In the genomic region with DNA sequence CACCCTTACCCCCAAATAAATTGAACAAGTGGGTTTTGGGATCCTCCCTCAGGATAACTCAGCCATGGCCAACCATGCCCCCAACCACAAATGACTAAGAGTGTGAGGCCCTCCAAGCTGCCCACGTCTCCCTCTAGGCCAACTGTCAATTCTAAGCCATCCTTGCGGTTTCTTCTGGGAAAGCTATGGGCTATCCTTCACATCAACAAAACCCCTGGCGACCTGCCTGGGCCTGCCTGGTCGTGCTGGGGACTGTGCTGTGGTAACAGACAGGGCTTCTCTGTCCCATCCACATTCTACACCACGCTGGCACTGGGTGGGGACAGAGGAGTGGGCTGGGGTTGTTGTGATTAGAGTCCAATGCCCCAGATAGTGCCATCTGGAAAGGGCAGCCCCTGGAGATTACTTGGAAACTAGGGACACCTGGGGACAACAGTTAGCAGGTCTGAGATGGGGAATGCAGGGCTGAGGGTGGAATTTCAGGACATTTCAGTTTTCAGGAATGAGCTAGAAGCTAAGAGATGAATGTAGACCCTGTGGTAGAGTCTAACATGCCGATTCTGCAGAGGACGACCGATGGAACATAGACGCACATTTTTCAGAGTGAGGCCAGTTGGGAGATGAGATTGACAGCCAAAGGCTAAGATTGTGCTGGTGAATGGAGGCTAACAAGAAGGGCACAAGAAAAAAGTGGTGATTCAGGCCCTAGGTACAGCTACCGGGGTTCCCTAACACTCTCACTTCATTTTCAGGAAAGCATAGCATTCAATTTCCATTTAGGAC, we compare ENCODE assay signal across 13 cellular contexts.
A peak's percentile ranks its signal among the peaks of the same experiment; 100 is the strongest.
DNase-seq lines count a peak whose midpoint lies in the region; ATAC-seq, FAIRE-seq and TF ChIP-seq lines count a peak whose summit lies in the region.
"Had no signal": no experiment of that assay in that cellular context is flagged by ENCODE, and none has a peak within 500 bp of the region (broad histone marks: within the 10 kb centered on the region; RNA-seq: fewer than 3 reads in every experiment).

No MANE protein-coding gene starts in this region.

- dilution Hi-C loops in keratinocyte (cut with MboI; ENCODE audit: extremely low pct_ligation_motif_present, low sequenced_read_pairs): no loop called here

- DNase-seq in DMS53 (lab: John Stamatoyannopoulos, UW) (peak; percentile 77), DMS53 treated with DMSO at 0.1 percent for 48 hours (lab: John Stamatoyannopoulos, UW; ENCODE audit: unreplicated experiment) (no peak), PC-3 (peak; percentile 69), keratinocyte (ENCODE audit: low read depth, low spot score) (no peak), upper lobe of left lung (peak in 1 of 2 donors; percentile 14), Karpas-422 (no peak), NOMO-1 (lab: John Stamatoyannopoulos, UW; ENCODE audit: unreplicated experiment in 2 of 2) (no peak)
- DNase-seq: 8988T, erythroblast, left ventricle myocardium inferior, MG63, SIG-M5 had no signal

- H3F3A ChIP-seq in PC-3 (ENCODE audit: low read length, unreplicated experiment): no peaks in the 10 kb centered on the region

- H3K9me3 ChIP-seq in PC-3 (ENCODE audit: low read length) (no peaks in the 10 kb centered on the region), keratinocyte (ENCODE audit: control insufficient read depth, low read depth, low read length) (no peaks in the 10 kb centered on the region), upper lobe of left lung (no peaks in the 10 kb centered on the region), Karpas-422 (ENCODE audit: low read length) (no peaks in the 10 kb centered on the region)
- H3K9me3 ChIP-seq: left ventricle myocardium inferior, MG63 had no signal

- H3K36me3 ChIP-seq in PC-3 (ENCODE audit: low read depth, low read length) (no peaks in the 10 kb centered on the region), keratinocyte (ENCODE audit: control insufficient read depth in 2 of 2, extremely low read depth in 1 of 2, insufficient read depth in 2 of 2, low read length in 2 of 2) (no peaks in the 10 kb centered on the region), upper lobe of left lung (no peaks in the 10 kb centered on the region), Karpas-422 (ENCODE audit: insufficient read depth, low read length) (no peaks in the 10 kb centered on the region)
- H3K36me3 ChIP-seq: left ventricle myocardium inferior, MG63 had no signal

- no peak overlapping the region for H3K4me3 ChIP-seq in PC-3 (ENCODE audit: low read length)
- H3K4me3 ChIP-seq in keratinocyte (ENCODE audit: control insufficient read depth in 2 of 3, extremely low read depth in 1 of 3, insufficient read depth in 2 of 3, low read depth in 1 of 3, low read length in 3 of 3): no peak overlapping the region
- H3K4me3 ChIP-seq in upper lobe of left lung: no peak overlapping the region
- no peak overlapping the region for H3K4me3 ChIP-seq in Karpas-422 (ENCODE audit: low read length)
- H3K4me3 ChIP-seq: left ventricle myocardium inferior, MG63 had no signal

- peak overlapping the region; percentile 78 for H3K27ac ChIP-seq in PC-3 (ENCODE audit: low read length)
- peak overlapping the region; percentile 47 for H3K27ac ChIP-seq in keratinocyte (ENCODE audit: control insufficient read depth, insufficient read depth, low read length)
- H3K27ac ChIP-seq in upper lobe of left lung: peak overlapping the region in 3 of 4 donors; percentile 36 to 79 (median 63)
- H3K27ac ChIP-seq in Karpas-422 (ENCODE audit: low read length): no peak overlapping the region
- H3K27ac ChIP-seq: left ventricle myocardium inferior had no signal

- H3K4me2 ChIP-seq in PC-3 (ENCODE audit: low read length) (peak overlapping the region; percentile 32; the same call in 1 of the 2 replicates), keratinocyte (ENCODE audit: control insufficient read depth, extremely low read depth, insufficient read depth, low read depth, low read length) (peak overlapping the region; percentile 47), Karpas-422 (ENCODE audit: low read depth, low read length, poor library complexity, severe bottlenecking) (no peak overlapping the region)

- H3K9me1 ChIP-seq in keratinocyte (ENCODE audit: control insufficient read depth, extremely low read depth, insufficient read depth, low read length): no peaks in the 10 kb centered on the region

- POLR2A ChIA-PET in PC-3 (lab: Charles Lee; ENCODE audit: unreplicated experiment): no interaction called here

- no peak for FAIRE-seq in keratinocyte (lab: Jason Lieb, UNC)

- no TSS peak for BruUV-seq in PC-3 (replicated peaks; lab: Mats Ljungman, UMichigan)

- CTCF ChIA-PET in PC-3 (lab: Charles Lee): no interaction called here

- WGBS in upper lobe of left lung, 2 donors: 78 to 81% methylated on average over 10 of the region's 10 CpGs

- no peaks in the 10 kb centered on the region for H4K20me1 ChIP-seq in PC-3 (ENCODE audit: low read length)
- no peaks in the 10 kb centered on the region for H4K20me1 ChIP-seq in keratinocyte (ENCODE audit: control insufficient read depth, extremely low read depth, insufficient read depth, low read length)
- H4K20me1 ChIP-seq in Karpas-422 (ENCODE audit: insufficient read depth, low read depth, low read length): no peaks in the 10 kb centered on the region

- no peak for TF ChIP-seq POLR2A in upper lobe of left lung (IDR thresholded peaks at IDR 0.05)

- H3K9ac ChIP-seq in PC-3 (ENCODE audit: low read length) (no peak overlapping the region), keratinocyte (ENCODE audit: control insufficient read depth, extremely low read depth, insufficient read depth, low read length) (no peak overlapping the region), Karpas-422 (ENCODE audit: low read length) (no peak overlapping the region)

- ATAC-seq in PC-3 (no peak; the same call in 1 of the 2 replicates), upper lobe of left lung (ENCODE audit: low FRiP score in 2 of 2) (peak in 1 of 2 donors; percentile 3), HG03378 (IDR thresholded peaks at IDR 0.05; ENCODE audit: unreplicated experiment) (no peak)

- H3K9me2 ChIP-seq in PC-3 (replicated peaks; ENCODE audit: low read length) (no peaks in the 10 kb centered on the region), Karpas-422 (replicated peaks; ENCODE audit: insufficient read depth, low read length) (no peaks in the 10 kb centered on the region)

- no peak for TF ChIP-seq EP300 in upper lobe of left lung (IDR thresholded peaks at IDR 0.05)

- TF ChIP-seq CTCF in PC-3 (conservative IDR thresholded peaks at IDR 0.05; ENCODE audit: low read depth, low read length): no peak
- TF ChIP-seq CTCF in keratinocyte (optimal IDR thresholded peaks at IDR 0.05 in 1 of 3, IDR thresholded peaks at IDR 0.05 in 1 of 3, conservative IDR thresholded peaks at IDR 0.05 in 1 of 3; ENCODE audit: extremely low read depth in 1 of 3, insufficient read depth in 2 of 3, low read length in 3 of 3): no peak
- no peak for TF ChIP-seq CTCF in upper lobe of left lung (IDR thresholded peaks at IDR 0.05)

- H3K27me3 ChIP-seq in PC-3 (ENCODE audit: low read length) (no peaks in the 10 kb centered on the region), keratinocyte (ENCODE audit: control insufficient read depth, extremely low read depth, insufficient read depth, low read length) (no peaks in the 10 kb centered on the region), upper lobe of left lung (no peaks in the 10 kb centered on the region), Karpas-422 (ENCODE audit: low read length) (no peaks in the 10 kb centered on the region)
- H3K27me3 ChIP-seq: MG63 had no signal

- intact Hi-C loops in PC-3 (cut with micrococcal nuclease): no loop called here

- H3K4me1 ChIP-seq in PC-3 (ENCODE audit: insufficient read depth, low read length) (peaks cover 45% of the 10 kb centered on the region), keratinocyte (ENCODE audit: control insufficient read depth, extremely low read depth, insufficient read depth, low read length) (peaks cover 26% of the 10 kb centered on the region), upper lobe of left lung (peaks cover 0 to 16% (median 8%) of the 10 kb centered on the region in 4 donors), Karpas-422 (ENCODE audit: low read length) (no peaks in the 10 kb centered on the region)

- no peak overlapping the region for H2AFZ ChIP-seq in PC-3 (ENCODE audit: low read length)
- H2AFZ ChIP-seq in keratinocyte (ENCODE audit: control insufficient read depth, low read length): no peak overlapping the region
- no peak overlapping the region for H2AFZ ChIP-seq in Karpas-422 (ENCODE audit: low read length)

- no peaks in the 10 kb centered on the region for H3K79me2 ChIP-seq in PC-3 (ENCODE audit: low read length)
- no peaks in the 10 kb centered on the region for H3K79me2 ChIP-seq in keratinocyte (ENCODE audit: control insufficient read depth, insufficient read depth, low read length)
- no peaks in the 10 kb centered on the region for H3K79me2 ChIP-seq in Karpas-422 (ENCODE audit: low read length)

Comparison
In these comparisons a context has a peak if more than half of its experiments do, and no peak if none do; other contexts are left out.
1. DNase-seq: peak in DMS53 (single experiment) and PC-3 (single experiment); none in DMS53 treated with DMSO at 0.1 percent for 48 hours (single experiment), keratinocyte (single experiment), Karpas-422 (single experiment) and NOMO-1 (0 of 2).